11 cellular contexts compared by ENCODE assay signal in the genomic region with DNA sequence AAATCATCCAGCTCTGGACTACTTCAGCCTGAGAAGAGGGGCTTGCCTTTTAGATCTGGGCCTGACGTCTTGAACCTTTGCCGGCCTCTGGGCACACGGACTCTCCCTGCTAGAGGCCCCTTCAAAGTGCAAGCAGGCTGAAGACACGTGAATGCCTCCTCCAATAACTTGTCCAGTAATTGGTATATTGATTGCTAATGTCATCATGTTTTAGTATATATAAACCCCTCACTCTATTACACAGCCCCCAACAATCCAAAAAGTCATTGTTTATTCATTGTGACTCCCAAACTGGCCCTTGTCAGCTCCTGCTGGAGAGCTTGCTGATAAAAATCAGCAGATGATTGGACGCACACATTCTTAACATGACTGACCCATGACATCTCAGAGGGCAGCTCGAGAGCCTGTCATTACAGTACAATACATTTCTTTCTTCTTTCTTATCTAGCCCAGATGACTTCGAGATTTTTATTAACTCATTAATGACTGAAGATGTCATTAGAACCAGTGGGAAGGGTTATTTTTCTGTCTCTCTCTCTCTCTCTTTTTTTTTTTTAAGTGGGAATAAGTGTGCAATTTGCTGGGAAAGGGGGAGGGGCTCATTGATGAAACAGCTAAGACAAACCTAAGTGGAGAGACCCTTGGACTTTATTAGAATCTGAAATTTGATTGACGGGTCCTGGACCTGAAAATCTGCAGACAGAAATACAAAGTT.
DNase-seq lines count a peak whose midpoint lies in the region; ATAC-seq and TF ChIP-seq lines count a peak whose summit lies in the region.
"Had no signal": no experiment of that assay in that cellular context is flagged by ENCODE, and none has a peak within 500 bp of the region (broad histone marks: within the 10 kb centered on the region; RNA-seq: fewer than 3 reads in every experiment).

No MANE protein-coding gene starts in this region.

- H3K4me1 ChIP-seq in RWPE2 (ENCODE audit: insufficient read depth, poor library complexity, severe bottlenecking): peaks cover 42% of the 10 kb centered on the region
- peaks cover 31% of the 10 kb centered on the region for H3K4me1 ChIP-seq in foreskin keratinocyte
- H3K4me1 ChIP-seq: prostate gland had no signal

- no peaks in the 10 kb centered on the region for H3K4me1 Mint-ChIP-seq in glutamatergic neuron (ENCODE audit: low read depth, unreplicated experiment)

- DNase-seq in H4 (ENCODE audit: low spot score) (peak; percentile 18), RWPE2 (ENCODE audit: low spot score) (no peak), foreskin keratinocyte (peak; percentile 42 to 78), renal cortical epithelial cell (ENCODE audit: low read depth) (peak; percentile 57), globus pallidus (ENCODE audit: low spot score) (no peak), left colon (no peak), glutamatergic neuron (no peak)
- DNase-seq: activated CD4-positive, alpha-beta memory T cell treated with anti-CD3 and anti-CD28 coated beads for 36 hours had no signal

- H3K27ac ChIP-seq in RWPE2 (ENCODE audit: poor library complexity, severe bottlenecking): peak overlapping the region; percentile 40
- H3K27ac ChIP-seq in foreskin keratinocyte: peak overlapping the region; percentile 83

- H3K27ac Mint-ChIP-seq in glutamatergic neuron (ENCODE audit: unreplicated experiment): no peak overlapping the region
- H3K27ac Mint-ChIP-seq: activated CD4-positive, alpha-beta memory T cell treated with anti-CD3 and anti-CD28 coated beads for 36 hours; activated naive CD4-positive, alpha-beta T cell treated with anti-CD3 and anti-CD28 coated beads, Interleukin-2, amount 50 U/mL, for 72 hours had no signal

- H3K9me3 Mint-ChIP-seq in glutamatergic neuron (ENCODE audit: unreplicated experiment): peaks cover 1% of the 10 kb centered on the region
- H3K9me3 Mint-ChIP-seq: activated CD4-positive, alpha-beta memory T cell treated with anti-CD3 and anti-CD28 coated beads for 36 hours had no signal

- intact Hi-C loops in left colon (cut with DNase I, micrococcal nuclease): no loop called here

- H3K36me3 Mint-ChIP-seq in glutamatergic neuron (ENCODE audit: unreplicated experiment): no peaks in the 10 kb centered on the region
- H3K36me3 Mint-ChIP-seq: activated CD4-positive, alpha-beta memory T cell treated with anti-CD3 and anti-CD28 coated beads for 36 hours; activated naive CD4-positive, alpha-beta T cell treated with anti-CD3 and anti-CD28 coated beads, Interleukin-2, amount 50 U/mL, for 72 hours had no signal

- peak; percentile 64 for ATAC-seq in RWPE2 (ENCODE audit: low read depth)
- ATAC-seq in foreskin keratinocyte: peak; percentile 36
- ATAC-seq in left colon: no peak
- no peak for ATAC-seq in HG03460 (IDR thresholded peaks at IDR 0.05; ENCODE audit: unreplicated experiment)
- ATAC-seq: activated naive CD4-positive, alpha-beta T cell treated with anti-CD3 and anti-CD28 coated beads, Interleukin-2, amount 50 U/mL, for 72 hours had no signal

- TF ChIP-seq CTCF in RWPE2 (IDR thresholded peaks at IDR 0.05; ENCODE audit: poor library complexity, severe bottlenecking) (no peak), foreskin keratinocyte (conservative IDR thresholded peaks at IDR 0.05) (no peak), glutamatergic neuron (IDR thresholded peaks at IDR 0.05; ENCODE audit: partially characterized antibody, unreplicated experiment) (no peak)

- H3K9me3 ChIP-seq in RWPE2 (ENCODE audit: severe bottlenecking): no peaks in the 10 kb centered on the region
- H3K9me3 ChIP-seq: prostate gland had no signal

- no peaks in the 10 kb centered on the region for H3K36me3 ChIP-seq in RWPE2 (ENCODE audit: low read depth)
- H3K36me3 ChIP-seq: prostate gland had no signal

- H3K27me3 ChIP-seq in RWPE2 (ENCODE audit: insufficient read depth, poor library complexity, severe bottlenecking) (no peaks in the 10 kb centered on the region), foreskin keratinocyte (no peaks in the 10 kb centered on the region)

- no peaks in the 10 kb centered on the region for H3K27me3 Mint-ChIP-seq in glutamatergic neuron (ENCODE audit: unreplicated experiment)

- H3K4me3 Mint-ChIP-seq in glutamatergic neuron (ENCODE audit: unreplicated experiment): no peak overlapping the region
- H3K4me3 Mint-ChIP-seq: activated CD4-positive, alpha-beta memory T cell treated with anti-CD3 and anti-CD28 coated beads for 36 hours had no signal

- no peak overlapping the region for H3K4me3 ChIP-seq in RWPE2 (ENCODE audit: severe bottlenecking)
- H3K4me3 ChIP-seq: prostate gland had no signal

Comparison
In these comparisons a context has a peak if more than half of its experiments do, and no peak if none do; other contexts are left out.
1. DNase-seq: peak in H4 (single experiment), foreskin keratinocyte (2 of 2) and renal cortical epithelial cell (single experiment); none in RWPE2 (single experiment), globus pallidus (single experiment), left colon (0 of 2) and glutamatergic neuron (single experiment).
2. ATAC-seq: peak in RWPE2 (single experiment) and foreskin keratinocyte (single experiment); none in left colon (single experiment) and HG03460 (single experiment).